Comparison of ENCODE assay signal across 17 cellular contexts in genomic region chr19:54252243-54252642, GRCh38. TPM values are rescaled to one million over a fixed set of nuclear protein-coding genes. Genes with fewer than 3 reads are reported as not detected.
DNase-seq lines count a peak whose midpoint lies in the region; ATAC-seq and TF ChIP-seq lines count a peak whose summit lies in the region.
"Had no signal": no experiment of that assay in that cellular context is flagged by ENCODE, and none has a peak within 500 bp of the region (broad histone marks: within the 10 kb centered on the region; RNA-seq: fewer than 3 reads in every experiment).

No MANE protein-coding gene starts in this region.

- intact Hi-C loops in sigmoid colon (cut with DNase I) = no loop called here

- no peak for TF ChIP-seq EP300 in sigmoid colon (IDR thresholded peaks at IDR 0.05)

- ATAC-seq in GM18861 (IDR thresholded peaks at IDR 0.05; ENCODE audit: unreplicated experiment) = no peak
- ATAC-seq: HepG2 had no signal

- H3K9me3 ChIP-seq in sigmoid colon = no peaks in the 10 kb centered on the region
- H3K9me3 ChIP-seq: BE2C had no signal

- H3K27ac ChIP-seq in coronary artery (no peak overlapping the region), sigmoid colon (no peak overlapping the region)

- no peaks in the 10 kb centered on the region for H3K36me3 ChIP-seq in sigmoid colon
- H3K36me3 ChIP-seq: BE2C had no signal

- H3K4me1 ChIP-seq in sigmoid colon = no peaks in the 10 kb centered on the region
- H3K4me1 ChIP-seq: BE2C had no signal

- TF ChIP-seq CTCF in coronary artery (IDR thresholded peaks at IDR 0.05) (no peak), sigmoid colon (IDR thresholded peaks at IDR 0.05) (no peak)

- 77 to 80% methylated on average over 9 of the region's 9 CpGs for WGBS in sigmoid colon, 2 donors

- peaks cover 8 to 54% (median 20%) of the 10 kb centered on the region in 3 donors for H3K27me3 ChIP-seq in sigmoid colon

- TF ChIP-seq POLR2A in sigmoid colon (IDR thresholded peaks at IDR 0.05) = no peak

- DNase-seq in coronary artery (ENCODE audit: low spot score) (peak; percentile 53), mesenteric fat pad (ENCODE audit: low spot score) (peak; percentile 79), sigmoid colon (peak; percentile 45), NCI-H1105 treated with DMSO at 0.1 percent for 48 hours (lab: John Stamatoyannopoulos, UW) (no peak), DMS153 (lab: John Stamatoyannopoulos, UW) (no peak), NK-92 (lab: John Stamatoyannopoulos, UW; ENCODE audit: unreplicated experiment) (no peak)
- DNase-seq: ACHN; BE2C; C1 segment of cervical spinal cord; CD4-positive, alpha-beta T cell; DMS79 treated with DMSO at 0.1 percent for 48 hours; GF-D8; GOT3; H9 had no signal

- no peak overlapping the region for H3K4me3 ChIP-seq in coronary artery
- no peak overlapping the region for H3K4me3 ChIP-seq in sigmoid colon

RNA-seq across cellular contexts. Expression of gene LILRB5, which starts 4.8 kb away (rescaled TPM):
- total RNA-seq in mesenteric fat pad (69.4 TPM), sigmoid colon (10 to 100 TPM in 3 of 4 donors, 1 to 10 TPM in 1; 8.4 to 23.5 (median 11.7) TPM)
- 10 to 100 TPM in 1 of 3 donors, 1 to 10 TPM in 2; 2.2 to 27.0 (median 4.2) TPM for polyA plus RNA-seq in sigmoid colon
- total RNA-seq: CD4-positive, alpha-beta T cell; HepG2 had no signal
- polyA plus RNA-seq: HepG2, IgD-negative memory B cell had no signal

RNA-seq across cellular contexts. Expression of gene LILRA6, which starts 9.7 kb away (rescaled TPM):
- total RNA-seq in mesenteric fat pad = 26.5 TPM
- total RNA-seq in sigmoid colon = 1 to 10 TPM; 1.8 to 3.2 (median 2.3) TPM
- 1 to 10 TPM; 1.2 to 2.3 (median 1.5) TPM for polyA plus RNA-seq in sigmoid colon
- total RNA-seq: H9, HepG2 had no signal
- polyA plus RNA-seq: HepG2 had no signal

RNA-seq across cellular contexts. Expression of gene LILRB2, which starts 28.7 kb away (rescaled TPM):
- 14.4 TPM for total RNA-seq in mesenteric fat pad
- total RNA-seq in sigmoid colon = 1 to 10 TPM; 2.5 to 5.0 (median 3.5) TPM
- 1 to 10 TPM; 2.4 to 5.9 (median 5.5) TPM for polyA plus RNA-seq in sigmoid colon
- total RNA-seq: H9, HepG2 had no signal
- polyA plus RNA-seq: HepG2 had no signal

RNA-seq across cellular contexts. Expression of gene LILRB3, which starts 29.4 kb away (rescaled TPM):
- total RNA-seq in mesenteric fat pad (50.5 TPM), sigmoid colon (10 to 100 TPM; 12.5 to 19.3 (median 16.8) TPM)
- polyA plus RNA-seq in sigmoid colon = 1 to 10 TPM; 4.2 to 7.2 (median 4.9) TPM
- total RNA-seq: H9, HepG2 had no signal

RNA-seq across cellular contexts. Expression of gene RPS9, which starts 51.6 kb away (rescaled TPM):
- 923 TPM for total RNA-seq in mesenteric fat pad
- 1,000 to 10,000 TPM; 2,139 to 2,970 (median 2,693) TPM for total RNA-seq in sigmoid colon
- polyA plus RNA-seq in sigmoid colon = 1,000 to 10,000 TPM; 3,254 to 5,599 (median 3,699) TPM

Comparison
In these comparisons a context has a peak if more than half of its experiments do, and no peak if none do; other contexts are left out.
1. DNase-seq: peak in coronary artery (single experiment), mesenteric fat pad (single experiment) and sigmoid colon (single experiment); none in NCI-H1105 treated with DMSO at 0.1 percent for 48 hours (single experiment), DMS153 (single experiment) and NK-92 (single experiment).